ENCODE assay signal across 28 cellular contexts in the genomic region with DNA sequence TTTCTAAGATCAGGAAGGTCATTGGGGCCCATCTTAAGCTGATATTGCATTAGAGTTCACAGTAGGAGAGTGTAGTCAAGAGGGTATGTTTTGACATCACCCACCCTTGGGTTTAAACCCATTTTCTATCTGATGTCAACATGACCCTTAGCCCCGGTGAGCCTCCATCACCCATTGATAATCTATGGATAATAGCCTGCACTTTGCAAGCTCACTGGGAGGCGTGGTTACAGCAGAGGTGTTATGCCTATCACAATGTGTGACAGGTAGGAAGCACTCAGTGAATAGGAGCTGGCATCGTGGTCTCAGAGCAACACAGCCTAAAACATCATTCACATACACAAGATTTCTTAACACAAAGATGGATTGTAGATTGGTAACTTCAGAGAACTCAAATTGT. TPM values are rescaled to one million over a fixed set of nuclear protein-coding genes. Genes with fewer than 3 reads are reported as not detected.
DNase-seq lines count a peak whose midpoint lies in the region; ATAC-seq and TF ChIP-seq lines count a peak whose summit lies in the region.
"Had no signal": no experiment of that assay in that cellular context is flagged by ENCODE, and none has a peak within 500 bp of the region (broad histone marks: within the 10 kb centered on the region; RNA-seq: fewer than 3 reads in every experiment).

No MANE protein-coding gene starts in this region.

- TF ChIP-seq EP300 in tibial nerve (IDR thresholded peaks at IDR 0.05) = no peak

- H3K36me3 Mint-ChIP-seq in activated CD4-positive, alpha-beta T cell treated with anti-CD3 and anti-CD28 coated beads, Interleukin-2, amount 10 ng/mL, durations not matched to agents 24 days and 14 days (ENCODE audit: low read depth) = peaks cover 40% of the 10 kb centered on the region
- H3K36me3 Mint-ChIP-seq in immature natural killer cell = peaks cover 17 to 42% (median 29%) of the 10 kb centered on the region in 3 donors
- H3K36me3 Mint-ChIP-seq in natural killer cell treated with Interleukin-12 subunit alpha and Interleukin-12 subunit beta and Interleukin-15 and Interleukin-18, amount 100 ng/mL, for 72 hours = peaks cover 35% of the 10 kb centered on the region
- H3K36me3 Mint-ChIP-seq: CD14-positive monocyte; CD4-positive, alpha-beta memory T cell; CD4-positive, CD25-positive, alpha-beta regulatory T cell; CD8-positive, alpha-beta memory T cell had no signal

- no peaks in the 10 kb centered on the region for H4K20me1 ChIP-seq in GM23248 (ENCODE audit: insufficient read depth)
- H4K20me1 ChIP-seq: BLaER1 had no signal

- ATAC-seq in natural killer cell treated with Interleukin-12 subunit alpha and Interleukin-12 subunit beta and Interleukin-15 and Interleukin-18, amount 100 ng/mL, for 72 hours = peak in 1 of 2 donors; percentile 21

- no peaks in the 10 kb centered on the region for H3K79me2 ChIP-seq in GM23248 (ENCODE audit: insufficient read depth)

- TF ChIP-seq POLR2A in tibial nerve (IDR thresholded peaks at IDR 0.05) = no peak

- in situ Hi-C loops in GM23248 (cut with MboI) = loop anchor here (10.0 to 25.0 kb wide), 3 partner anchors 189 to 532 kb away; no protein-coding TSS in a partner anchor

- TF ChIP-seq CTCF in VCaP (conservative IDR thresholded peaks at IDR 0.05) (no peak), tibial nerve (IDR thresholded peaks at IDR 0.05) (no peak)

- H3K4me1 Mint-ChIP-seq in activated CD4-positive, alpha-beta T cell treated with anti-CD3 and anti-CD28 coated beads, Interleukin-2, amount 10 ng/mL, durations not matched to agents 24 days and 14 days = peaks cover 9% of the 10 kb centered on the region
- peaks cover 14 to 38% of the 10 kb centered on the region in 2 donors for H3K4me1 Mint-ChIP-seq in immature natural killer cell
- H3K4me1 Mint-ChIP-seq in natural killer cell treated with Interleukin-12 subunit alpha and Interleukin-12 subunit beta and Interleukin-15 and Interleukin-18, amount 100 ng/mL, for 72 hours (ENCODE audit: low read depth in 2 of 2) = peaks cover 19 to 26% of the 10 kb centered on the region in 2 donors

- no peak overlapping the region for H3K27ac Mint-ChIP-seq in activated CD4-positive, alpha-beta T cell treated with anti-CD3 and anti-CD28 coated beads, Interleukin-2, amount 10 ng/mL, durations not matched to agents 24 days and 14 days
- H3K27ac Mint-ChIP-seq in immature natural killer cell = peak overlapping the region in 4 of 6 donors; percentile 10 to 64 (median 13)
- peak overlapping the region; percentile 69 to 86 for H3K27ac Mint-ChIP-seq in natural killer cell treated with Interleukin-12 subunit alpha and Interleukin-12 subunit beta and Interleukin-15 and Interleukin-18, amount 100 ng/mL, for 72 hours
- H3K27ac Mint-ChIP-seq: CD14-positive monocyte; CD4-positive, alpha-beta memory T cell had no signal

- no peaks in the 10 kb centered on the region for H3F3A ChIP-seq in GM23248 (ENCODE audit: insufficient read depth)

- H3K9me3 ChIP-seq in tibial nerve (no peaks in the 10 kb centered on the region), GM23248 (ENCODE audit: low read depth) (no peaks in the 10 kb centered on the region)
- H3K9me3 ChIP-seq: A549, BE2C, BLaER1 had no signal

- H3K9me3 Mint-ChIP-seq in activated CD4-positive, alpha-beta T cell treated with anti-CD3 and anti-CD28 coated beads, Interleukin-2, amount 10 ng/mL, durations not matched to agents 24 days and 14 days = no peaks in the 10 kb centered on the region
- H3K9me3 Mint-ChIP-seq in immature natural killer cell = no peaks in the 10 kb centered on the region
- no peaks in the 10 kb centered on the region for H3K9me3 Mint-ChIP-seq in natural killer cell treated with Interleukin-12 subunit alpha and Interleukin-12 subunit beta and Interleukin-15 and Interleukin-18, amount 100 ng/mL, for 72 hours
- H3K9me3 Mint-ChIP-seq: CD14-positive monocyte; CD4-positive, alpha-beta memory T cell; CD4-positive, CD25-positive, alpha-beta regulatory T cell; CD8-positive, alpha-beta memory T cell had no signal

- no peak overlapping the region for H3K4me2 ChIP-seq in GM23248 (ENCODE audit: unreplicated experiment)
- H3K4me2 ChIP-seq: A549, BLaER1 had no signal

- intact Hi-C loops in activated CD4-positive, alpha-beta T cell treated with anti-CD3 and anti-CD28 coated beads, Interleukin-2, amount 10 ng/mL, durations not matched to agents 24 days and 14 days (cut with micrococcal nuclease) = no loop called here

- H3K27me3 ChIP-seq in tibial nerve = no peaks in the 10 kb centered on the region
- H3K27me3 ChIP-seq in GM23248 (replicated peaks; ENCODE audit: insufficient read depth) = no peaks in the 10 kb centered on the region
- H3K27me3 ChIP-seq: BE2C, BLaER1 had no signal

- H2AFZ ChIP-seq in GM23248 = no peak overlapping the region

- H3K9ac ChIP-seq in GM23248 = no peak overlapping the region
- H3K9ac ChIP-seq: BLaER1 had no signal

- H3K27ac ChIP-seq in VCaP (peak overlapping the region; percentile 73; the same call in 1 of the 2 replicates), tibial nerve (no peak overlapping the region), GM23248 (no peak overlapping the region)
- H3K27ac ChIP-seq: 22Rv1, A549, BLaER1 had no signal

- H3K9me2 ChIP-seq in GM23248 (ENCODE audit: insufficient read depth) = no peaks in the 10 kb centered on the region

- H3K36me3 ChIP-seq in tibial nerve (no peaks in the 10 kb centered on the region), GM23248 (ENCODE audit: low read depth) (no peaks in the 10 kb centered on the region)
- H3K36me3 ChIP-seq: BE2C, BLaER1 had no signal

- H3K4me3 ChIP-seq in tibial nerve (no peak overlapping the region), GM23248 (no peak overlapping the region)
- H3K4me3 ChIP-seq: A549, BLaER1, GM12878 had no signal

- peaks cover 0 to 6% (median 0%) of the 10 kb centered on the region in 4 donors for H3K4me1 ChIP-seq in tibial nerve
- no peaks in the 10 kb centered on the region for H3K4me1 ChIP-seq in GM23248 (ENCODE audit: insufficient read depth)
- H3K4me1 ChIP-seq: A549, BE2C, BLaER1 had no signal

- no peak overlapping the region for H3K4me3 Mint-ChIP-seq in activated CD4-positive, alpha-beta T cell treated with anti-CD3 and anti-CD28 coated beads, Interleukin-2, amount 10 ng/mL, durations not matched to agents 24 days and 14 days
- no peak overlapping the region for H3K4me3 Mint-ChIP-seq in immature natural killer cell
- no peak overlapping the region for H3K4me3 Mint-ChIP-seq in natural killer cell treated with Interleukin-12 subunit alpha and Interleukin-12 subunit beta and Interleukin-15 and Interleukin-18, amount 100 ng/mL, for 72 hours
- H3K4me3 Mint-ChIP-seq: CD14-positive monocyte; CD4-positive, alpha-beta memory T cell; CD4-positive, CD25-positive, alpha-beta regulatory T cell had no signal

- H3K27me3 Mint-ChIP-seq in activated CD4-positive, alpha-beta T cell treated with anti-CD3 and anti-CD28 coated beads, Interleukin-2, amount 10 ng/mL, durations not matched to agents 24 days and 14 days = no peaks in the 10 kb centered on the region
- H3K27me3 Mint-ChIP-seq in immature natural killer cell (ENCODE audit: low read depth in 3 of 3) = peaks cover 0 to 3% (median 0%) of the 10 kb centered on the region in 3 donors
- H3K27me3 Mint-ChIP-seq in natural killer cell treated with Interleukin-12 subunit alpha and Interleukin-12 subunit beta and Interleukin-15 and Interleukin-18, amount 100 ng/mL, for 72 hours = no peaks in the 10 kb centered on the region
- H3K27me3 Mint-ChIP-seq: CD4-positive, alpha-beta memory T cell; CD4-positive, CD25-positive, alpha-beta regulatory T cell; CD8-positive, alpha-beta memory T cell had no signal

- DNase-seq in activated CD4-positive, alpha-beta T cell treated with anti-CD3 and anti-CD28 coated beads, Interleukin-2, amount 10 ng/mL, durations not matched to agents 24 days and 14 days = peak; percentile 54
- no peak for DNase-seq in activated CD4-positive, alpha-beta T cell treated with anti-CD3 and anti-CD28 coated beads, Interleukin-2, amount 50 U/mL, for 48 hours
- no peak for DNase-seq in immature natural killer cell
- DNase-seq in natural killer cell treated with Interleukin-12 subunit alpha and Interleukin-12 subunit beta and Interleukin-15 and Interleukin-18, amount 100 ng/mL, for 72 hours (ENCODE audit: low spot score) = no peak
- DNase-seq in tibial nerve (ENCODE audit: low spot score in 2 of 2) = no peak
- DNase-seq in GM23248 = no peak
- DNase-seq: BE2C; C1 segment of cervical spinal cord; CD4-positive, alpha-beta memory T cell; CD4-positive, CD25-positive, alpha-beta regulatory T cell; CD8-positive, alpha-beta memory T cell; COR-L47; DMS 273 treated with DMSO at 0.1 percent for 48 hours; DMS153; DMS53; DMS79; DND-41; EL; GDM1 had no signal

- WGBS in tibial nerve, 2 donors = 74 to 91% methylated on average over 3 of the region's 3 CpGs
- WGBS in GM23248 (ENCODE audit: low coverage in 1 of 2, low lambda C conversion rate in 2 of 2, missing lambda C conversion rate in 2 of 2), 2 experiments = 66 to 77% methylated on average over 3 of the region's 3 CpGs

RNA-seq across cellular contexts. Expression of a gene that starts 21.3 kb away (rescaled TPM):
- total RNA-seq in activated CD4-positive, alpha-beta T cell treated with anti-CD3 and anti-CD28 coated beads, Interleukin-2, amount 10 ng/mL, durations not matched to agents 24 days and 14 days = 15.0 and 16.9 TPM in 2 replicates
- 10 to 100 TPM; 58.1 to 60.8 (median 60.3) TPM for polyA plus RNA-seq in immature natural killer cell
- total RNA-seq in natural killer cell treated with Interleukin-12 subunit alpha and Interleukin-12 subunit beta and Interleukin-15 and Interleukin-18, amount 100 ng/mL, for 72 hours = 100 to 1,000 TPM; 159 to 355 TPM
- total RNA-seq in tibial nerve = 1 to 10 TPM in 2 of 4 donors, under 1 TPM in 2; 0.22 to 3.9 (median 0.88) TPM
- not detected in 2 replicates for total RNA-seq in GM23248 (2014; rRNA removed; shearing (Covaris generic))
- 0.11 TPM in 1 of 2 replicates, not detected in the other for polyA plus RNA-seq in GM23248 (2016; fragmentation: Nextera tagmentation; extraction: Ambion mirVana)
- total RNA-seq: A172, Daoy, G401 had no signal
- polyA plus RNA-seq: CD14-positive monocyte had no signal

RNA-seq across cellular contexts. Expression of a gene that starts 28.8 kb away (rescaled TPM):
- total RNA-seq in activated CD4-positive, alpha-beta T cell treated with anti-CD3 and anti-CD28 coated beads, Interleukin-2, amount 10 ng/mL, durations not matched to agents 24 days and 14 days = 0.07 and 0.12 TPM in 2 replicates
- not detected for polyA plus RNA-seq in immature natural killer cell
- under 1 TPM; 0.10 to 0.14 TPM for total RNA-seq in natural killer cell treated with Interleukin-12 subunit alpha and Interleukin-12 subunit beta and Interleukin-15 and Interleukin-18, amount 100 ng/mL, for 72 hours
- total RNA-seq in tibial nerve = under 1 TPM in 1 of 4 donors, not detected in 3; 0.30 TPM
- not detected in 2 replicates for total RNA-seq in GM23248 (2014; rRNA removed; shearing (Covaris generic))
- not detected in 2 replicates for polyA plus RNA-seq in GM23248 (2016; fragmentation: Nextera tagmentation; extraction: Ambion mirVana)
- total RNA-seq: CD4-positive, CD25-positive, alpha-beta regulatory T cell; CD8-positive, alpha-beta memory T cell; Daoy; G401 had no signal
- polyA plus RNA-seq: A549; CD14-positive monocyte; CD4-positive, alpha-beta memory T cell; CD4-positive, CD25-positive, alpha-beta regulatory T cell; CD8-positive, alpha-beta memory T cell; GM12878 had no signal
